In genomic region chrX:134745636-134746378, GRCh38 we compare ENCODE assay signal across 1 cellular context.
TF ChIP-seq lines count a peak whose summit lies in the region.

No MANE protein-coding gene starts in this region.

TF ChIP-seq in GM12878, 131 proteins besides CTCF, POLR2A, EP300 and RAD21:
- TF ChIP-seq RB1 (IDR thresholded peaks at IDR 0.05; ENCODE audit: borderline replicate concordance) = no peak
- TF ChIP-seq SPI1 (IDR thresholded peaks at IDR 0.05; ENCODE audit: borderline replicate concordance, insufficient read depth, low read depth, low read length) = peak; percentile 44; the same call in 1 of the 2 replicates
